In the genomic region with DNA sequence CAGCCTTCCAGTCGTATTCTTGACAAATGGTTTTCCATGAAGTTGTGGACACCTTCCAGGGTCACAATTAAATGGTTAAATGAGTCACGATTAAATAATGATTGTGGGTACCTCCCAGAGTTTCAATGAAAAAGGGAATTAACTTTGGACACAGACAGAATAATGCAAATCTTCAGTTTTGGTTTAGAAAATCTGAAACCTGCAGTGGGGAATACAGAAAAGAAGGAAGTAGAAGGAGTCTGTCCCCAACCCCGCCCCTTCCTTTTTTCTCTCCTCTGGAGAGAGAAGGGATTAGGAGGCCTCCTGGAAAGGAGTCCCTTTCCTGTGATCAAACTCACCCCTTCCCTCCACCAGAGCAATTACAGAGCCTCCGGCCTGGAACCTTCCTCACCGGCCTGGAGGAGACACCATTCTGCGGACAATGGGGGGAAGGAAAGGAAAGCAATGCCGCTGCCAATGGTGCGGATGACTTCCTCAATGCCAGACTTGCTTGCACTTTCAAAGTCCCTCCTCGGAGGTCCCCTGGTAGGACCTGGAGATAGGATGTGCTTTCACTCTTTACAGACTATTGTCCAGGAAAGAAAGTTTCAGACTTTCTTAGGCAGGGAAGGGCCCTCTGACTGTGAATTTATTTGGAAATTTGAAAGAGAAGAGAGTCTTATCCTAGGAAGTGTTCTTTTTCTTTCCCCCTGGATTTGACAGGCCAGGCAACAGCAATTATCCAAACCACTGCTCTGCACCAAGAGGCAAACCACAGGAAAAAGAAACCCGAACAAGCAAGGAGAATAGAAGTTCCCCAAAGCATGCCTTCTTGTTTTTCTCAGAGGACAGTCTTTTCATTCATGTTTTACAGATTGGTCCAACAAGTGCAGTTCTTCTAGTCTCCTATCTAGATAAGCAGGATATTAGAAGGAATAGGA, we compare ENCODE assay signal across 1 cellular context.
TF ChIP-seq lines count a peak whose summit lies in the region.

No MANE protein-coding gene starts in this region.

TF ChIP-seq in K562, 482 proteins besides CTCF, POLR2A, EP300 and RAD21 (continued from another document):
- TF ChIP-seq, protein P1, sequence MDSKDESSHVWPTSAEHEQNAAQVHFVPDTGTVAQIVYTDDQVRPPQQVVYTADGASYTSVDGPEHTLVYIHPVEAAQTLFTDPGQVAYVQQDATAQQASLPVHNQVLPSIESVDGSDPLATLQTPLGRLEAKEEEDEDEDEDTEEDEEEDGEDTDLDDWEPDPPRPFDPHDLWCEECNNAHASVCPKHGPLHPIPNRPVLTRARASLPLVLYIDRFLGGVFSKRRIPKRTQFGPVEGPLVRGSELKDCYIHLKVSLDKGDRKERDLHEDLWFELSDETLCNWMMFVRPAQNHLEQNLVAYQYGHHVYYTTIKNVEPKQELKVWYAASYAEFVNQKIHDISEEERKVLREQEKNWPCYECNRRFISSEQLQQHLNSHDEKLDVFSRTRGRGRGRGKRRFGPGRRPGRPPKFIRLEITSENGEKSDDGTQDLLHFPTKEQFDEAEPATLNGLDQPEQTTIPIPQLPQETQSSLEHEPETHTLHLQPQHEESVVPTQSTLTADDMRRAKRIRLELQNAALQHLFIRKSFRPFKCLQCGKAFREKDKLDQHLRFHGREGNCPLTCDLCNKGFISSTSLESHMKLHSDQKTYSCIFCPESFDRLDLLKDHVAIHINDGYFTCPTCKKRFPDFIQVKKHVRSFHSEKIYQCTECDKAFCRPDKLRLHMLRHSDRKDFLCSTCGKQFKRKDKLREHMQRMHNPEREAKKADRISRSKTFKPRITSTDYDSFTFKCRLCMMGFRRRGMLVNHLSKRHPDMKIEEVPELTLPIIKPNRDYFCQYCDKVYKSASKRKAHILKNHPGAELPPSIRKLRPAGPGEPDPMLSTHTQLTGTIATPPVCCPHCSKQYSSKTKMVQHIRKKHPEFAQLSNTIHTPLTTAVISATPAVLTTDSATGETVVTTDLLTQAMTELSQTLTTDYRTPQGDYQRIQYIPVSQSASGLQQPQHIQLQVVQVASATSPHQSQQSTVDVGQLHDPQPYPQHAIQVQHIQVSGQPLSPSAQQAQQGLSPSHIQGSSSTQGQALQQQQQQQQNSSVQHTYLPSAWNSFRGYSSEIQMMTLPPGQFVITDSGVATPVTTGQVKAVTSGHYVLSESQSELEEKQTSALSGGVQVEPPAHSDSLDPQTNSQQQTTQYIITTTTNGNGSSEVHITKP (IDR thresholded peaks at IDR 0.05; ENCODE audit: partially characterized antibody): no peak
TF ChIP-seq in K562: peak in this region for 1.
